ENCODE assay signal across 8 cellular contexts in the genomic region with DNA sequence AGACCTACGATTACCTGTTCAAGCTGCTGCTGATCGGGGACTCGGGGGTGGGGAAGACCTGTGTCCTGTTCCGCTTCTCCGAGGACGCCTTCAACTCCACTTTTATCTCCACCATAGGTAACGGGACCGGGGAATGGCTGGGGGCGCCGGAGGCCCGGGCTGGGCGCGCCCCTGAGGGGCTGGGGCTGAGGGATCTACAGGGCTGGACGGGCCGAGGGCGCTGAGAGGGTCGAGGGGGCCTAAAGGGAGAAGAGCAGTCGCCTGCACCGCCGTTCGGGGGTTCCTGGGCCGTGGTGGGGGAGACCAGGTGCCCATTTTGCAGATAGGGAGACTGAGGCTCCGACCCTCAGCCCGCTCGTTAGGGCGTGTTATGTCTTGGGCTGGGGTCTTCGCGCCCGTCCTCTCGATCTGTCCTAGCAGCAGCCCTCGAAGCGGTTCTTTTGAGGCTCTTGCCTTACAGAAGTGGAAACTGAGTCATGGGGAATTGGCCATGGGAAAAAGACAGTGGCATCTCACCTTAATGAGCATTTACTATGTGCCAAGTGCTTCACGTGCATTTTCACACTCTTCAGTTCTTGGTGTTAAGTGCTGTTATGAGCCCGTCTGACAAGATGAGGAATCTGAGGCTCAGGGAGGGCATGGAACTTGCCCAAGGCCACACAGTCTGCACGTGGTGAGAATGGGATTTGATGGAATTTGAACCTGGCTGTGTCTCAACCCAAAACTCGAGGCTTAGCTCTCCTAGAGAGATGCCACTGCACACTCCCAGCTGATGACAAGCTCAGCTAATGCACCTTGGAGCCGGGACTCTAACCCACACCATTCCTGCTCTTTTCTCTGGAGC. TPM values are rescaled to one million over a fixed set of nuclear protein-coding genes. Genes with fewer than 3 reads are reported as not detected.
A peak's percentile ranks its signal among the peaks of the same experiment; 100 is the strongest.
DNase-seq lines count a peak whose midpoint lies in the region; ATAC-seq and TF ChIP-seq lines count a peak whose summit lies in the region.

No MANE protein-coding gene starts in this region.

- H3K4me1 ChIP-seq in HEK293 (ENCODE audit: control insufficient read depth, insufficient read depth, low read length) (peaks cover 4% of the 10 kb centered on the region; the same call in 1 of the 2 replicates), iPS DF 6.9 (ENCODE audit: control insufficient read depth, insufficient read depth, low read length) (no peaks in the 10 kb centered on the region; the same call in 1 of the 2 replicates)

- peaks cover 31% of the 10 kb centered on the region for H3K36me3 Mint-ChIP-seq in activated CD8-positive, alpha-beta T cell treated with anti-CD3 and anti-CD28 coated beads, Interleukin-2, amount 10 ng/mL, durations not matched to agents 7 days and 5 days (ENCODE audit: low read depth)
- H3K36me3 Mint-ChIP-seq in stimulated activated naive CD8-positive, alpha-beta T cell treated with anti-CD3 and anti-CD28 coated beads, Interleukin-15, Interleukin-2, amounts not matched to agents 100 ng/mL and 50 ng/mL, for 24 hours (ENCODE audit: low read depth) = peaks cover 19% of the 10 kb centered on the region

- H3K27ac Mint-ChIP-seq in activated CD8-positive, alpha-beta T cell treated with anti-CD3 and anti-CD28 coated beads, Interleukin-2, amount 10 ng/mL, durations not matched to agents 7 days and 5 days = peak overlapping the region; percentile 99
- peak overlapping the region; percentile 87 for H3K27ac Mint-ChIP-seq in stimulated activated naive CD8-positive, alpha-beta T cell treated with anti-CD3 and anti-CD28 coated beads, Interleukin-15, Interleukin-2, amounts not matched to agents 100 ng/mL and 50 ng/mL, for 24 hours

- CTCF ChIA-PET in HEK293 (lab: Yijun Ruan, JAX) = interaction anchor here (0.7 to 2.0 kb wide), 6 partner anchors 15 to 969 kb away, joined by 3 to 9 read pairs (median 5); no protein-coding TSS in a partner anchor
- CTCF ChIA-PET in activated CD8-positive, alpha-beta T cell treated with anti-CD3 and anti-CD28 coated beads, Interleukin-2, amount 10 ng/mL, durations not matched to agents 7 days and 5 days (lab: Charles Lee) = interaction anchor here (0.6 to 2.6 kb wide), 13 partner anchors 7 to 77 kb away, joined by 3 to 20 read pairs (median 4); a partner anchor contains a TSS

- TF ChIP-seq CTCF in HEK293 (tag by site-specific recombination; IDR thresholded peaks at IDR 0.05) = no peak
- TF ChIP-seq CTCF in GM10266 (IDR thresholded peaks at IDR 0.05; ENCODE audit: control insufficient read depth, insufficient read depth, low read depth, missing control alignments) = no peak

- no peaks in the 10 kb centered on the region for H3K9me3 Mint-ChIP-seq in activated CD8-positive, alpha-beta T cell treated with anti-CD3 and anti-CD28 coated beads, Interleukin-2, amount 10 ng/mL, durations not matched to agents 7 days and 5 days (ENCODE audit: insufficient read depth)
- no peaks in the 10 kb centered on the region for H3K9me3 Mint-ChIP-seq in stimulated activated naive CD8-positive, alpha-beta T cell treated with anti-CD3 and anti-CD28 coated beads, Interleukin-15, Interleukin-2, amounts not matched to agents 100 ng/mL and 50 ng/mL, for 24 hours

- no peaks in the 10 kb centered on the region for H3K27me3 ChIP-seq in iPS DF 6.9 (ENCODE audit: control insufficient read depth, insufficient read depth, low read length)

- H3K4me3 ChIP-seq in HEK293 (ENCODE audit: low read depth, low read length) = peak overlapping the region; percentile 98
- H3K4me3 ChIP-seq in iPS DF 6.9 (ENCODE audit: low read length) = peak overlapping the region; percentile 81

- POLR2A ChIA-PET in HEK293 (lab: Yijun Ruan, JAX) = interaction anchor here (0.6 to 2.1 kb wide), 4 partner anchors 35 to 85 kb away, joined by 3 to 20 read pairs (median 6); a partner anchor contains a TSS
- POLR2A ChIA-PET in activated CD8-positive, alpha-beta T cell treated with anti-CD3 and anti-CD28 coated beads, Interleukin-2, amount 10 ng/mL, durations not matched to agents 7 days and 5 days (lab: Charles Lee) = interaction anchor here (0.6 to 3.3 kb wide), 9 partner anchors 16 to 73 kb away, joined by 3 to 19 read pairs (median 8); a partner anchor contains a TSS

- H3K36me3 ChIP-seq in HEK293 (ENCODE audit: control insufficient read depth in 2 of 2, insufficient read depth in 1 of 2, low read length in 2 of 2) = peaks cover 3 to 20% of the 10 kb centered on the region in 2 experiments; a peak in 2 of 3 replicates
- no peaks in the 10 kb centered on the region for H3K36me3 ChIP-seq in iPS DF 6.9 (ENCODE audit: control insufficient read depth, insufficient read depth, low read length)

- H3K4me3 Mint-ChIP-seq in activated CD8-positive, alpha-beta T cell treated with anti-CD3 and anti-CD28 coated beads, Interleukin-2, amount 10 ng/mL, durations not matched to agents 7 days and 5 days = peak overlapping the region; percentile 98
- H3K4me3 Mint-ChIP-seq in stimulated activated naive CD8-positive, alpha-beta T cell treated with anti-CD3 and anti-CD28 coated beads, Interleukin-15, Interleukin-2, amounts not matched to agents 100 ng/mL and 50 ng/mL, for 24 hours = peak overlapping the region; percentile 87

- H3K4me1 Mint-ChIP-seq in activated CD8-positive, alpha-beta T cell treated with anti-CD3 and anti-CD28 coated beads, Interleukin-2, amount 10 ng/mL, durations not matched to agents 7 days and 5 days (ENCODE audit: low read depth) = peaks cover 45% of the 10 kb centered on the region
- H3K4me1 Mint-ChIP-seq in stimulated activated naive CD8-positive, alpha-beta T cell treated with anti-CD3 and anti-CD28 coated beads, Interleukin-15, Interleukin-2, amounts not matched to agents 100 ng/mL and 50 ng/mL, for 24 hours (ENCODE audit: low read depth) = peaks cover 47% of the 10 kb centered on the region

- no peaks in the 10 kb centered on the region for H3K9me3 ChIP-seq in HEK293 (ENCODE audit: control insufficient read depth, insufficient read depth, low read depth, low read length)
- H3K9me3 ChIP-seq in iPS DF 6.9 (ENCODE audit: control insufficient read depth, insufficient read depth, low read length) = no peaks in the 10 kb centered on the region

- no peak for DNase-seq in activated CD8-positive, alpha-beta T cell treated with anti-CD3 and anti-CD28 coated beads, Interleukin-2, amount 10 ng/mL, durations not matched to agents 7 days and 5 days
- DNase-seq in iPS DF 6.9 (ENCODE audit: low read depth, low spot score) = no peak
- no peak for DNase-seq in NCI-H1092 (lab: John Stamatoyannopoulos, UW)
- no peak for DNase-seq in GM10266 (ENCODE audit: extremely low spot score)
- DNase-seq in GDM1 (lab: John Stamatoyannopoulos, UW) = no peak

- no peaks in the 10 kb centered on the region for H3K27me3 Mint-ChIP-seq in activated CD8-positive, alpha-beta T cell treated with anti-CD3 and anti-CD28 coated beads, Interleukin-2, amount 10 ng/mL, durations not matched to agents 7 days and 5 days (ENCODE audit: low read depth)
- H3K27me3 Mint-ChIP-seq in stimulated activated naive CD8-positive, alpha-beta T cell treated with anti-CD3 and anti-CD28 coated beads, Interleukin-15, Interleukin-2, amounts not matched to agents 100 ng/mL and 50 ng/mL, for 24 hours = no peaks in the 10 kb centered on the region

- ATAC-seq in activated CD8-positive, alpha-beta T cell treated with anti-CD3 and anti-CD28 coated beads, Interleukin-2, amount 10 ng/mL, durations not matched to agents 7 days and 5 days = no peak
- no peak for ATAC-seq in HG03095 (IDR thresholded peaks at IDR 0.05; ENCODE audit: unreplicated experiment)

- H3K27ac ChIP-seq in HEK293 (ENCODE audit: extremely low read depth, low read depth, low read length) = peak overlapping the region; percentile 46; the same call in 1 of the 2 replicates
- no peak overlapping the region for H3K27ac ChIP-seq in iPS DF 6.9 (ENCODE audit: low read length)

- no CpG with 5 or more reads among the region's 37 CpGs for WGBS in iPS DF 6.9 (ENCODE audit: insufficient coverage, insufficient read length)

TF ChIP-seq in HEK293, 187 proteins besides CTCF, POLR2A, EP300 and RAD21 (continues in another document):
- TF ChIP-seq, protein P1, sequence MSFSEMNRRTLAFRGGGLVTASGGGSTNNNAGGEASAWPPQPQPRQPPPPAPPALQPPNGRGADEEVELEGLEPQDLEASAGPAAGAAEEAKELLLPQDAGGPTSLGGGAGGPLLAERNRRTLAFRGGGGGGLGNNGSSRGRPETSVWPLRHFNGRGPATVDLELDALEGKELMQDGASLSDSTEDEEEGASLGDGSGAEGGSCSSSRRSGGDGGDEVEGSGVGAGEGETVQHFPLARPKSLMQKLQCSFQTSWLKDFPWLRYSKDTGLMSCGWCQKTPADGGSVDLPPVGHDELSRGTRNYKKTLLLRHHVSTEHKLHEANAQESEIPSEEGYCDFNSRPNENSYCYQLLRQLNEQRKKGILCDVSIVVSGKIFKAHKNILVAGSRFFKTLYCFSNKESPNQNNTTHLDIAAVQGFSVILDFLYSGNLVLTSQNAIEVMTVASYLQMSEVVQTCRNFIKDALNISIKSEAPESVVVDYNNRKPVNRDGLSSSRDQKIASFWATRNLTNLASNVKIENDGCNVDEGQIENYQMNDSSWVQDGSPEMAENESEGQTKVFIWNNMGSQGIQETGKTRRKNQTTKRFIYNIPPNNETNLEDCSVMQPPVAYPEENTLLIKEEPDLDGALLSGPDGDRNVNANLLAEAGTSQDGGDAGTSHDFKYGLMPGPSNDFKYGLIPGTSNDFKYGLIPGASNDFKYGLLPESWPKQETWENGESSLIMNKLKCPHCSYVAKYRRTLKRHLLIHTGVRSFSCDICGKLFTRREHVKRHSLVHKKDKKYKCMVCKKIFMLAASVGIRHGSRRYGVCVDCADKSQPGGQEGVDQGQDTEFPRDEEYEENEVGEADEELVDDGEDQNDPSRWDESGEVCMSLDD (tag by site-specific recombination; IDR thresholded peaks at IDR 0.05) = 0 out of 2 replicates have a peak, but pooled peaks have one; percentile 13
- TF ChIP-seq ZNF623 (tag by site-specific recombination; IDR thresholded peaks at IDR 0.05) = peak; percentile 27; the same call in 1 of the 2 replicates
- peak; percentile 32; the same call in 1 of the 2 replicates for TF ChIP-seq ZNF677 (tag by site-specific recombination; IDR thresholded peaks at IDR 0.05)
- no peak for TF ChIP-seq ZNF112 (tag by site-specific recombination; IDR thresholded peaks at IDR 0.05)
- peak; percentile 30; the same call in 1 of the 2 replicates for TF ChIP-seq ZBTB48 (tag by site-specific recombination; IDR thresholded peaks at IDR 0.05)
- peak; percentile 17; the same call in 1 of the 2 replicates for TF ChIP-seq ZBTB20 (tag by site-specific recombination; IDR thresholded peaks at IDR 0.05)
- TF ChIP-seq ZNF2 (tag by site-specific recombination; IDR thresholded peaks at IDR 0.05) = 0 out of 2 replicates have a peak, but pooled peaks have one; percentile 38

RNA-seq across cellular contexts. Expression of a gene that starts 0.4 kb away (rescaled TPM):
- 100 to 1,000 TPM; 156 to 167 TPM for total RNA-seq in activated CD8-positive, alpha-beta T cell treated with anti-CD3 and anti-CD28 coated beads, Interleukin-2, amount 10 ng/mL, durations not matched to agents 7 days and 5 days

RNA-seq across cellular contexts. Expression of a gene that starts 31.4 kb away (rescaled TPM):
- 10 to 100 TPM; 83.6 to 84.3 TPM for total RNA-seq in activated CD8-positive, alpha-beta T cell treated with anti-CD3 and anti-CD28 coated beads, Interleukin-2, amount 10 ng/mL, durations not matched to agents 7 days and 5 days

RNA-seq across cellular contexts. Expression of a gene that starts 35.8 kb away (rescaled TPM):
- total RNA-seq in activated CD8-positive, alpha-beta T cell treated with anti-CD3 and anti-CD28 coated beads, Interleukin-2, amount 10 ng/mL, durations not matched to agents 7 days and 5 days = 100 to 1,000 TPM; 424 to 436 TPM
